In genomic region chr10:122427280-122427679, GRCh38 we compare ENCODE assay signal across 17 cellular contexts. TPM values are rescaled to one million over a fixed set of nuclear protein-coding genes. Genes with fewer than 3 reads are reported as not detected.
"Had no signal": no experiment of that assay in that cellular context is flagged by ENCODE, and none has a peak within 500 bp of the region (broad histone marks: within the 10 kb centered on the region; RNA-seq: fewer than 3 reads in every experiment).

No MANE protein-coding gene starts in this region.

- DNase-seq: activated CD4-positive, alpha-beta T cell treated with anti-CD3 and anti-CD28 coated beads, Interleukin-2, amount 50 U/mL, for 4 hours; activated naive CD4-positive, alpha-beta T cell treated with Interleukin-2 at 50 U/mL for 16 hours; anterior cingulate cortex; esophagus squamous epithelium; foreskin fibroblast; mammary epithelial cell; retina; stimulated activated CD4-positive, alpha-beta T cell treated with anti-CD3 and anti-CD28 coated beads, Interleukin-4, amount 100 ng/mL, for 1 hour; stimulated activated CD8-positive, alpha-beta memory T cell treated with anti-CD3 and anti-CD28 coated beads, Interleukin-4, amount 100 ng/mL, for 48 hours; upper lobe of left lung had no signal

- H3K4me3 Mint-ChIP-seq: activated T-helper 1 cell treated with anti-CD3 and anti-CD28 coated beads, Interleukin-12 subunit alpha, Interleukin-12 subunit beta, Interleukin-2, Interleukin-4 antibody, amounts not matched to agents 30 ng/mL and 10 ng/mL and 1 ng/mL, durations not matched to agents 14 hours and 24 hours and 36 hours; stimulated activated naive CD8-positive, alpha-beta T cell treated with anti-CD3 and anti-CD28 coated beads, Interleukin-15, Interleukin-2, amounts not matched to agents 100 ng/mL and 50 ng/mL, for 24 hours had no signal

- H3K27me3 ChIP-seq: esophagus squamous epithelium, upper lobe of left lung had no signal

- H3K27me3 Mint-ChIP-seq: stimulated activated naive CD8-positive, alpha-beta T cell treated with anti-CD3 and anti-CD28 coated beads, Interleukin-15, Interleukin-2, amounts not matched to agents 100 ng/mL and 50 ng/mL, for 24 hours had no signal

- H3K9ac ChIP-seq: parathyroid adenoma had no signal

- H3K4me3 ChIP-seq: esophagus squamous epithelium, upper lobe of left lung had no signal

- H3K27ac ChIP-seq: esophagus squamous epithelium, parathyroid adenoma, upper lobe of left lung had no signal

- H3K27ac Mint-ChIP-seq: activated T-helper 1 cell treated with anti-CD3 and anti-CD28 coated beads, Interleukin-12 subunit alpha, Interleukin-12 subunit beta, Interleukin-2, Interleukin-4 antibody, amounts not matched to agents 30 ng/mL and 10 ng/mL and 1 ng/mL, durations not matched to agents 14 hours and 24 hours and 36 hours; stimulated activated naive CD8-positive, alpha-beta T cell treated with anti-CD3 and anti-CD28 coated beads, Interleukin-15, Interleukin-2, amounts not matched to agents 100 ng/mL and 50 ng/mL, for 24 hours had no signal

- H3K9me3 Mint-ChIP-seq: activated T-helper 1 cell treated with anti-CD3 and anti-CD28 coated beads, Interleukin-12 subunit alpha, Interleukin-12 subunit beta, Interleukin-2, Interleukin-4 antibody, amounts not matched to agents 30 ng/mL and 10 ng/mL and 1 ng/mL, durations not matched to agents 14 hours and 24 hours and 36 hours; stimulated activated naive CD8-positive, alpha-beta T cell treated with anti-CD3 and anti-CD28 coated beads, Interleukin-15, Interleukin-2, amounts not matched to agents 100 ng/mL and 50 ng/mL, for 24 hours had no signal

- ATAC-seq: activated CD4-positive, CD25-positive, alpha-beta regulatory T cell treated with anti-CD3 and anti-CD28 coated beads, Interleukin-2, amount 50 U/mL, for 24 hours had no signal

- H3K4me1 ChIP-seq: esophagus squamous epithelium, parathyroid adenoma had no signal

- H3K9me3 ChIP-seq: esophagus squamous epithelium, upper lobe of left lung had no signal

RNA-seq across cellular contexts. Expression of gene ARMS2, which starts 27.2 kb away (rescaled TPM):
- total RNA-seq: activated T-helper 1 cell treated with anti-CD3 and anti-CD28 coated beads, Interleukin-12 subunit alpha, Interleukin-12 subunit beta, Interleukin-2, Interleukin-4 antibody, amounts not matched to agents 30 ng/mL and 10 ng/mL and 1 ng/mL, durations not matched to agents 14 hours and 24 hours and 36 hours; esophagus squamous epithelium; mucosa of gallbladder; T-helper 2 cell treated with Interferon-gamma antibody and Interleukin-4, amounts not matched to agents 100 ng/mL and 5 ng/mL, for 36 hours; temporal lobe; upper lobe of left lung had no signal
- polyA plus RNA-seq: mammary epithelial cell had no signal

RNA-seq across cellular contexts. Expression of gene HTRA1, which starts 34.1 kb away (rescaled TPM):
- total RNA-seq: activated T-helper 1 cell treated with anti-CD3 and anti-CD28 coated beads, Interleukin-12 subunit alpha, Interleukin-12 subunit beta, Interleukin-2, Interleukin-4 antibody, amounts not matched to agents 30 ng/mL and 10 ng/mL and 1 ng/mL, durations not matched to agents 14 hours and 24 hours and 36 hours; T-helper 2 cell treated with Interferon-gamma antibody and Interleukin-4, amounts not matched to agents 100 ng/mL and 5 ng/mL, for 36 hours had no signal
